In genomic region chr13:32426191-32426980, GRCh38 we compare ENCODE assay signal across 8 cellular contexts. TPM values are rescaled to one million over a fixed set of nuclear protein-coding genes. Genes with fewer than 3 reads are reported as not detected.
DNase-seq lines count a peak whose midpoint lies in the region; ATAC-seq and TF ChIP-seq lines count a peak whose summit lies in the region.

No MANE protein-coding gene starts in this region.

- peak in 1 of 2 donors; percentile 9 for TF ChIP-seq RAD21 in liver (IDR thresholded peaks at IDR 0.05)

- peak overlapping the region; percentile 58 to 60 for H3K4me3 ChIP-seq in cardiac fibroblast (replicated peaks in 1 of 2; ENCODE audit: low read depth in 2 of 2, low read length in 2 of 2)
- H3K4me3 ChIP-seq in liver (ENCODE audit: low read depth in 1 of 3, low read length in 3 of 3) = peak overlapping the region; percentile 67 to 95 (median 70)

- 10% methylated on average over 19 of the region's 19 CpGs for WGBS in liver

- no peaks in the 10 kb centered on the region for H3K27me3 ChIP-seq in liver (ENCODE audit: control insufficient read depth in 4 of 4, insufficient read depth in 4 of 4, low read length in 3 of 4)

- TF ChIP-seq CTCF in cardiac fibroblast (IDR thresholded peaks at IDR 0.05; ENCODE audit: low read depth, low read length) (no peak), liver (IDR thresholded peaks at IDR 0.05; ENCODE audit: low read depth, low read length, missing input control) (no peak)

- peak overlapping the region; percentile 94 to 96 for H3K27ac Mint-ChIP-seq in T-cell

- H3K9ac ChIP-seq in liver (ENCODE audit: low read depth in 1 of 2, low read length in 2 of 2) = peak overlapping the region; percentile 70 to 71

- POLR2A ChIA-PET in T-cell (lab: Charles Lee) = interaction anchor here in 1 of 2 donors (0.5 to 2.1 kb wide), 3 partner anchors 12 to 111 kb away, joined by 3 to 7 read pairs (median 3); partner anchors contain the start of genes BRCA2 and ZAR1L

- no peaks in the 10 kb centered on the region for H3K9me3 ChIP-seq in liver (ENCODE audit: control insufficient read depth in 4 of 4, low read length in 3 of 4)

- H3K36me3 Mint-ChIP-seq in T-cell = peaks cover 28% of the 10 kb centered on the region

- H3K4me3 Mint-ChIP-seq in T-cell = peak overlapping the region; percentile 88 to 99 (median 90)

- CTCF ChIA-PET in T-cell (lab: Charles Lee) = interaction anchor here in 1 of 2 donors (1.0 kb wide), 1 partner anchor 12 kb away, joined by 3 read pairs; no protein-coding TSS in a partner anchor

- H3K9me3 Mint-ChIP-seq in T-cell = no peaks in the 10 kb centered on the region

- peaks cover 8 to 33% (median 20%) of the 10 kb centered on the region in 4 donors for H3K4me1 ChIP-seq in liver (ENCODE audit: control insufficient read depth in 4 of 4, insufficient read depth in 4 of 4, low read length in 3 of 4)

- peaks cover 45 to 51% (median 51%) of the 10 kb centered on the region in 3 donors for H3K4me1 Mint-ChIP-seq in T-cell

- H3K27ac ChIP-seq in liver (ENCODE audit: low read depth in 1 of 2, low read length in 2 of 2) = peak overlapping the region; percentile 96 to 99

- DNase-seq in ACHN (peak; percentile 69), T-cell (peak; percentile 1 to 56 (median 26)), cardiac fibroblast (ENCODE audit: low read depth in 2 of 2) (peak in 1 of 2 donors; percentile 34), 8988T (no peak)
- DNase-seq in stimulated activated CD8-positive, alpha-beta memory T cell treated with anti-CD3 and anti-CD28 coated beads, Interleukin-4, amount 100 ng/mL, for 48 hours = peak; percentile 51

- in situ Hi-C loops in ACHN (cut with HindIII; ENCODE audit: low pct_ligation_motif_present, low pct_unique_long_range_greater_than_20kb, low sequenced_read_pairs) = no loop called here

- no peaks in the 10 kb centered on the region for H3K27me3 Mint-ChIP-seq in T-cell

- ATAC-seq in GM18861 (IDR thresholded peaks at IDR 0.05; ENCODE audit: unreplicated experiment) (peak; percentile 44), HG03135 (IDR thresholded peaks at IDR 0.05; ENCODE audit: unreplicated experiment) (peak; percentile 41), T-cell (replicated peaks in 1 of 4) (peak; percentile 44 to 58 (median 50))

- H3K36me3 ChIP-seq in liver (ENCODE audit: control insufficient read depth in 4 of 4, insufficient read depth in 3 of 4, low read depth in 1 of 4, low read length in 3 of 4) = peaks cover 0 to 6% (median 3%) of the 10 kb centered on the region in 4 donors

TF ChIP-seq in liver, 16 proteins besides CTCF, POLR2A, EP300 and RAD21:
- TF ChIP-seq MAX (IDR thresholded peaks at IDR 0.05) (no peak), NR2F2 (IDR thresholded peaks at IDR 0.05) (no peak), ATF3 (IDR thresholded peaks at IDR 0.05) (no peak), JUND (IDR thresholded peaks at IDR 0.05) (no peak), SP1 (IDR thresholded peaks at IDR 0.05) (peak; percentile 30), YY1 (IDR thresholded peaks at IDR 0.05) (peak; percentile 10), HNF4G (IDR thresholded peaks at IDR 0.05) (no peak), REST (IDR thresholded peaks at IDR 0.05) (no peak), TAF1 (conservative IDR thresholded peaks at IDR 0.05) (no peak), RXRA (IDR thresholded peaks at IDR 0.05) (peak in 1 of 2 donors; percentile 14), ZBTB33 (IDR thresholded peaks at IDR 0.05) (no peak), HNF4A (conservative IDR thresholded peaks at IDR 0.05) (peak in 1 of 2 donors; percentile 9), EGR1 (IDR thresholded peaks at IDR 0.05; ENCODE audit: low read depth in 2 of 2) (no peak)

RNA-seq across cellular contexts. Expression of gene N4BP2L1, which starts 1.5 kb away (rescaled TPM):
- total RNA-seq in T-cell = 10 to 100 TPM; 37.7 to 59.6 (median 44.0) TPM
- 10 to 100 TPM; 11.0 to 64.6 TPM for total RNA-seq in liver
- polyA plus RNA-seq in liver = 10 to 100 TPM; 16.4 to 36.5 TPM
